8 cellular contexts compared by ENCODE assay signal in genomic region chr13:109785141-109785891, GRCh38. TPM values are rescaled to one million over a fixed set of nuclear protein-coding genes. Genes with fewer than 3 reads are reported as not detected.
DNase-seq lines count a peak whose midpoint lies in the region; ATAC-seq and TF ChIP-seq lines count a peak whose summit lies in the region.

No MANE protein-coding gene starts in this region.

- intact Hi-C loops in activated T-helper 2 cell treated with anti-CD3 and anti-CD28 coated beads, Interferon-gamma antibody, Interleukin-2, Interleukin-4, amounts not matched to agents 10 μg/mL and 5 μg/mL and 100 μg/mL, durations not matched to agents 14 hours and 24 hours and 36 hours (cut with micrococcal nuclease), result loop anchor here (5.0 to 10.0 kb wide), 6 partner anchors 173 to 1568 kb away; partner anchors contain the start of genes ABHD13, LIG4 and NAXD
- intact Hi-C loops in ovary (cut with DNase I), result loop anchor here (5.0 to 10.0 kb wide), 3 partner anchors 631 to 821 kb away; no protein-coding TSS in a partner anchor

- H3K4me3 Mint-ChIP-seq in activated T-helper 2 cell treated with anti-CD3 and anti-CD28 coated beads, Interferon-gamma antibody, Interleukin-2, Interleukin-4, amounts not matched to agents 10 μg/mL and 5 μg/mL and 100 μg/mL, durations not matched to agents 14 hours and 24 hours and 36 hours (ENCODE audit: low read depth), result peak overlapping the region; percentile 66

- peak; percentile 2 for ATAC-seq in foreskin keratinocyte

- H3K4me1 Mint-ChIP-seq in activated T-helper 2 cell treated with anti-CD3 and anti-CD28 coated beads, Interferon-gamma antibody, Interleukin-2, Interleukin-4, amounts not matched to agents 10 μg/mL and 5 μg/mL and 100 μg/mL, durations not matched to agents 14 hours and 24 hours and 36 hours (ENCODE audit: low read depth), result peaks cover 28% of the 10 kb centered on the region

- DNase-seq in NOMO-1 (lab: John Stamatoyannopoulos, UW; ENCODE audit: unreplicated experiment in 2 of 2), result peak; percentile 6 to 39
- DNase-seq in NOMO-1 treated with dmso at 0.1 percent for 144 hours (lab: John Stamatoyannopoulos, UW; ENCODE audit: unreplicated experiment), result no peak
- peak; percentile 67 to 94 for DNase-seq in NCI-H526 (lab: John Stamatoyannopoulos, UW)
- DNase-seq in activated T-helper 2 cell treated with anti-CD3 and anti-CD28 coated beads, Interferon-gamma antibody, Interleukin-2, Interleukin-4, amounts not matched to agents 10 μg/mL and 5 μg/mL and 100 μg/mL, durations not matched to agents 14 hours and 24 hours and 36 hours (ENCODE audit: low spot score), result no peak
- DNase-seq in foreskin keratinocyte, result no peak
- DNase-seq in ovary, result peak; percentile 47 to 73 (median 64)
- DNase-seq in amniotic stem cell (lab: John Stamatoyannopoulos, UW), result no peak
- no peak for DNase-seq in HPDE6-E6E7 (ENCODE audit: extremely low spot score)

- no peaks in the 10 kb centered on the region for H3K36me3 ChIP-seq in ovary

- H3K27ac ChIP-seq in foreskin keratinocyte (peak overlapping the region; percentile 84), ovary (peak overlapping the region; percentile 89 to 90)

- H3K4me1 ChIP-seq in foreskin keratinocyte (no peaks in the 10 kb centered on the region), ovary (ENCODE audit: insufficient read depth) (peaks cover 24% of the 10 kb centered on the region)

- no peaks in the 10 kb centered on the region for H3K9me3 Mint-ChIP-seq in activated T-helper 2 cell treated with anti-CD3 and anti-CD28 coated beads, Interferon-gamma antibody, Interleukin-2, Interleukin-4, amounts not matched to agents 10 μg/mL and 5 μg/mL and 100 μg/mL, durations not matched to agents 14 hours and 24 hours and 36 hours

- H3K4me3 ChIP-seq in ovary, result peak overlapping the region; percentile 68

- no peak for TF ChIP-seq EP300 in ovary (IDR thresholded peaks at IDR 0.05)

- H3K36me3 Mint-ChIP-seq in activated T-helper 2 cell treated with anti-CD3 and anti-CD28 coated beads, Interferon-gamma antibody, Interleukin-2, Interleukin-4, amounts not matched to agents 10 μg/mL and 5 μg/mL and 100 μg/mL, durations not matched to agents 14 hours and 24 hours and 36 hours (ENCODE audit: low read depth), result peaks cover 19% of the 10 kb centered on the region

- H3K27me3 ChIP-seq in foreskin keratinocyte, result no peaks in the 10 kb centered on the region
- no peaks in the 10 kb centered on the region for H3K27me3 ChIP-seq in ovary

- no peaks in the 10 kb centered on the region for H3K9me3 ChIP-seq in ovary

- H3K27me3 Mint-ChIP-seq in activated T-helper 2 cell treated with anti-CD3 and anti-CD28 coated beads, Interferon-gamma antibody, Interleukin-2, Interleukin-4, amounts not matched to agents 10 μg/mL and 5 μg/mL and 100 μg/mL, durations not matched to agents 14 hours and 24 hours and 36 hours (ENCODE audit: low read depth), result peaks cover 13% of the 10 kb centered on the region

- peak; percentile 2 for TF ChIP-seq CTCF in foreskin keratinocyte (conservative IDR thresholded peaks at IDR 0.05)
- no peak for TF ChIP-seq CTCF in ovary (IDR thresholded peaks at IDR 0.05)

- TF ChIP-seq POLR2A in ovary (IDR thresholded peaks at IDR 0.05), result no peak

- WGBS in ovary, 3 donors, result 1 to 7% (median 2%) methylated on average over 57 to 98 of the region's 98 CpGs

- H3K27ac Mint-ChIP-seq in activated T-helper 2 cell treated with anti-CD3 and anti-CD28 coated beads, Interferon-gamma antibody, Interleukin-2, Interleukin-4, amounts not matched to agents 10 μg/mL and 5 μg/mL and 100 μg/mL, durations not matched to agents 14 hours and 24 hours and 36 hours, result no peak overlapping the region

RNA-seq across cellular contexts. Expression of gene IRS2, which starts 1.1 kb away (rescaled TPM):
- 5.0 and 5.5 TPM in 2 replicates for total RNA-seq in activated T-helper 2 cell treated with anti-CD3 and anti-CD28 coated beads, Interferon-gamma antibody, Interleukin-2, Interleukin-4, amounts not matched to agents 10 μg/mL and 5 μg/mL and 100 μg/mL, durations not matched to agents 14 hours and 24 hours and 36 hours
- total RNA-seq in foreskin keratinocyte (4.3 and 4.5 TPM in 2 replicates), ovary (10 to 100 TPM; 19.3 to 40.9 (median 29.3) TPM)
- polyA plus RNA-seq in foreskin keratinocyte (2.0 and 2.1 TPM in 2 replicates), ovary (10 to 100 TPM; 14.6 to 20.5 TPM)

Comparison
In these comparisons a context has a peak if more than half of its experiments do, and no peak if none do; other contexts are left out.
1. DNase-seq: peak in NOMO-1 (2 of 2), NCI-H526 (2 of 2) and ovary (5 of 5); none in NOMO-1 treated with dmso at 0.1 percent for 144 hours (single experiment), activated T-helper 2 cell treated with anti-CD3 and anti-CD28 coated beads, Interferon-gamma antibody, Interleukin-2, Interleukin-4, amounts not matched to agents 10 μg/mL and 5 μg/mL and 100 μg/mL, durations not matched to agents 14 hours and 24 hours and 36 hours (single experiment), foreskin keratinocyte (0 of 2), amniotic stem cell (single experiment) and HPDE6-E6E7 (single experiment).